Comparison of ENCODE assay signal across 9 cellular contexts in genomic region chr3:184259878-184260570, GRCh38. TPM values are rescaled to one million over a fixed set of nuclear protein-coding genes. Genes with fewer than 3 reads are reported as not detected.
DNase-seq lines count a peak whose midpoint lies in the region; ATAC-seq, FAIRE-seq and TF ChIP-seq lines count a peak whose summit lies in the region.
"Had no signal": no experiment of that assay in that cellular context is flagged by ENCODE, and none has a peak within 500 bp of the region (broad histone marks: within the 10 kb centered on the region; RNA-seq: fewer than 3 reads in every experiment).

No MANE protein-coding gene starts in this region.

- intact Hi-C loops in esophagus muscularis mucosa (cut with DNase I): loop anchor here (10.0 kb wide), 1 partner anchor 365 kb away; no protein-coding TSS in a partner anchor
- intact Hi-C loops in natural killer cell (cut with micrococcal nuclease): no loop called here

- H3K4me1 Mint-ChIP-seq in activated CD4-positive, alpha-beta memory T cell treated with anti-CD3 and anti-CD28 coated beads, Interleukin-2, amount 10 ng/mL, durations not matched to agents 7 days and 5 days: peaks cover 25% of the 10 kb centered on the region
- peaks cover 18 to 28% of the 10 kb centered on the region in 2 donors for H3K4me1 Mint-ChIP-seq in natural killer cell

- H3K4me1 ChIP-seq in DOHH2 (ENCODE audit: control insufficient read depth, low read length) (peaks cover 14% of the 10 kb centered on the region; the same call in 1 of the 2 replicates), esophagus muscularis mucosa (peaks cover 27 to 38% (median 35%) of the 10 kb centered on the region in 4 donors), small intestine (ENCODE audit: control insufficient read depth in 2 of 2, insufficient read depth in 1 of 2, low read depth in 1 of 2, low read length in 1 of 2) (peaks cover 0 to 11% of the 10 kb centered on the region in 2 donors)

- DNase-seq in Kasumi-1 (lab: John Stamatoyannopoulos, UW) (peak; percentile 35 to 45), esophagus muscularis mucosa (ENCODE audit: extremely low spot score) (no peak), natural killer cell (peak; percentile 53), small intestine (no peak), GDM1 (lab: John Stamatoyannopoulos, UW) (no peak)
- DNase-seq in activated CD4-positive, alpha-beta memory T cell treated with anti-CD3 and anti-CD28 coated beads, Interleukin-2, amount 10 ng/mL, durations not matched to agents 7 days and 5 days: peak; percentile 43

- H3K36me3 ChIP-seq in DOHH2 (ENCODE audit: control insufficient read depth, low read length) (no peaks in the 10 kb centered on the region), esophagus muscularis mucosa (peaks cover 0 to 8% (median 0%) of the 10 kb centered on the region in 4 donors), small intestine (ENCODE audit: control insufficient read depth in 2 of 2, insufficient read depth in 2 of 2, low read length in 2 of 2) (peaks cover 0 to 2% of the 10 kb centered on the region in 2 donors)

- FAIRE-seq in small intestine (lab: Jason Lieb, UNC): no peak

- H3K9me2 ChIP-seq in DOHH2 (replicated peaks; ENCODE audit: control insufficient read depth, low read length): no peaks in the 10 kb centered on the region

- H3K4me3 Mint-ChIP-seq in activated CD4-positive, alpha-beta memory T cell treated with anti-CD3 and anti-CD28 coated beads, Interleukin-2, amount 10 ng/mL, durations not matched to agents 7 days and 5 days: peak overlapping the region; percentile 62
- H3K4me3 Mint-ChIP-seq in natural killer cell: peak overlapping the region; percentile 86

- ATAC-seq in natural killer cell: peak; percentile 70 to 77 (median 71)
- no peak for ATAC-seq in HG02885 (IDR thresholded peaks at IDR 0.05; ENCODE audit: poor library complexity, unreplicated experiment)

- no peaks in the 10 kb centered on the region for H3K9me3 Mint-ChIP-seq in activated CD4-positive, alpha-beta memory T cell treated with anti-CD3 and anti-CD28 coated beads, Interleukin-2, amount 10 ng/mL, durations not matched to agents 7 days and 5 days
- H3K9me3 Mint-ChIP-seq in natural killer cell: no peaks in the 10 kb centered on the region

- H3K9me3 ChIP-seq in DOHH2 (ENCODE audit: control insufficient read depth, insufficient read depth, low read length) (no peaks in the 10 kb centered on the region), esophagus muscularis mucosa (no peaks in the 10 kb centered on the region), small intestine (ENCODE audit: control insufficient read depth, low read depth) (no peaks in the 10 kb centered on the region)

- peaks cover 5% of the 10 kb centered on the region for H3K36me3 Mint-ChIP-seq in activated CD4-positive, alpha-beta memory T cell treated with anti-CD3 and anti-CD28 coated beads, Interleukin-2, amount 10 ng/mL, durations not matched to agents 7 days and 5 days (ENCODE audit: low read depth)
- no peaks in the 10 kb centered on the region for H3K36me3 Mint-ChIP-seq in natural killer cell

- H3K4me2 ChIP-seq in DOHH2 (ENCODE audit: low read length): peak overlapping the region; percentile 61

- POLR2A ChIA-PET in activated CD4-positive, alpha-beta memory T cell treated with anti-CD3 and anti-CD28 coated beads, Interleukin-2, amount 10 ng/mL, durations not matched to agents 7 days and 5 days (lab: Charles Lee): interaction anchor here (1.0 to 2.7 kb wide), 3 partner anchors 10 to 375 kb away, joined by 3 to 10 read pairs (median 5); partner anchors contain the start of gene EEF1AKMT4

- no peaks in the 10 kb centered on the region for H4K20me1 ChIP-seq in DOHH2 (ENCODE audit: control insufficient read depth, insufficient read depth, low read depth, low read length)

- no peak for TF ChIP-seq CTCF in DOHH2 (IDR thresholded peaks at IDR 0.05; ENCODE audit: low read depth, low read length, poor library complexity, severe bottlenecking)
- no peak for TF ChIP-seq CTCF in esophagus muscularis mucosa (IDR thresholded peaks at IDR 0.05)
- TF ChIP-seq CTCF in natural killer cell (IDR thresholded peaks at IDR 0.05): no peak

- H3F3A ChIP-seq in DOHH2 (ENCODE audit: control insufficient read depth, insufficient read depth): no peaks in the 10 kb centered on the region; the same call in 1 of the 2 replicates

- 5% methylated on average over 23 of the region's 85 CpGs for WGBS in esophagus muscularis mucosa
- WGBS in small intestine, 3 donors: 1 to 2% (median 1%) methylated on average over 42 to 85 of the region's 85 CpGs

- TF ChIP-seq EP300 in esophagus muscularis mucosa (IDR thresholded peaks at IDR 0.05): no peak

- peaks cover 2% of the 10 kb centered on the region for H3K79me2 ChIP-seq in DOHH2 (ENCODE audit: control insufficient read depth, low read length)

- peaks cover 38% of the 10 kb centered on the region for H3K27me3 Mint-ChIP-seq in activated CD4-positive, alpha-beta memory T cell treated with anti-CD3 and anti-CD28 coated beads, Interleukin-2, amount 10 ng/mL, durations not matched to agents 7 days and 5 days
- H3K27me3 Mint-ChIP-seq in natural killer cell (ENCODE audit: low read depth in 2 of 2): peaks cover 0 to 13% of the 10 kb centered on the region in 2 donors

- no peak overlapping the region for H3K4me3 ChIP-seq in DOHH2 (ENCODE audit: low read length)
- H3K4me3 ChIP-seq in esophagus muscularis mucosa: peak overlapping the region; percentile 31 to 63 (median 50)
- H3K4me3 ChIP-seq in small intestine (ENCODE audit: low read depth in 1 of 2, low read length in 2 of 2): peak overlapping the region in 1 of 2 donors; percentile 14

- no peak overlapping the region for H3K27ac Mint-ChIP-seq in activated CD4-positive, alpha-beta memory T cell treated with anti-CD3 and anti-CD28 coated beads, Interleukin-2, amount 10 ng/mL, durations not matched to agents 7 days and 5 days
- H3K27ac Mint-ChIP-seq in natural killer cell: peak overlapping the region; percentile 43 to 77

- CTCF ChIA-PET in activated CD4-positive, alpha-beta memory T cell treated with anti-CD3 and anti-CD28 coated beads, Interleukin-2, amount 10 ng/mL, durations not matched to agents 7 days and 5 days (lab: Charles Lee): interaction anchor here (1.5 kb wide), 1 partner anchor 10 kb away, joined by 6 read pairs; the partner anchor contains the start of gene EEF1AKMT4

- no peak for TF ChIP-seq POLR2A in esophagus muscularis mucosa (IDR thresholded peaks at IDR 0.05; ENCODE audit: low read depth)

- H3K27me3 ChIP-seq in DOHH2 (ENCODE audit: control insufficient read depth, low read length): peaks cover 28% of the 10 kb centered on the region
- peaks cover 11 to 78% (median 46%) of the 10 kb centered on the region in 4 donors for H3K27me3 ChIP-seq in esophagus muscularis mucosa
- peaks cover 0 to 23% of the 10 kb centered on the region in 2 donors for H3K27me3 ChIP-seq in small intestine (ENCODE audit: control insufficient read depth in 2 of 2, insufficient read depth in 2 of 2, low read length in 2 of 2)

- H3K27ac ChIP-seq in DOHH2 (ENCODE audit: low read depth, low read length) (no peak overlapping the region), esophagus muscularis mucosa (replicated peaks in 1 of 4) (no peak overlapping the region), small intestine (ENCODE audit: low read depth in 1 of 2, low read length in 1 of 2) (no peak overlapping the region)

RNA-seq across cellular contexts. Expression of gene CAMK2N2, which starts 1.3 kb away (rescaled TPM):
- under 1 TPM in 1 of 2 experiments, not detected in 1; 0.23 TPM for total RNA-seq in activated CD4-positive, alpha-beta memory T cell treated with anti-CD3 and anti-CD28 coated beads, Interleukin-2, amount 10 ng/mL, durations not matched to agents 7 days and 5 days
- total RNA-seq in esophagus muscularis mucosa: not detected
- under 1 TPM in 2 of 3 donors, not detected in 1; 0.71 to 0.82 TPM for total RNA-seq in natural killer cell
- under 1 TPM in 1 of 3 donors, not detected in 2; 0.72 TPM for polyA plus RNA-seq in small intestine

RNA-seq across cellular contexts. Expression of gene EEF1AKMT4, which starts 10.6 kb away (rescaled TPM):
- total RNA-seq in activated CD4-positive, alpha-beta memory T cell treated with anti-CD3 and anti-CD28 coated beads, Interleukin-2, amount 10 ng/mL, durations not matched to agents 7 days and 5 days: 1 to 10 TPM; 3.1 to 3.8 TPM
- total RNA-seq in esophagus muscularis mucosa (1 to 10 TPM; 3.3 to 4.9 (median 3.7) TPM), natural killer cell (under 1 TPM; 0.73 to 0.80 (median 0.79) TPM)
- 1 to 10 TPM; 8.1 to 9.7 (median 8.1) TPM for polyA plus RNA-seq in small intestine

RNA-seq across cellular contexts. Expression of gene ALG3, which starts 11.3 kb away (rescaled TPM):
- 10 to 100 TPM; 33.3 to 35.3 TPM for total RNA-seq in activated CD4-positive, alpha-beta memory T cell treated with anti-CD3 and anti-CD28 coated beads, Interleukin-2, amount 10 ng/mL, durations not matched to agents 7 days and 5 days
- total RNA-seq in esophagus muscularis mucosa (10 to 100 TPM; 35.6 to 48.5 (median 39.8) TPM), natural killer cell (10 to 100 TPM; 18.4 to 21.8 (median 20.4) TPM)
- 10 to 100 TPM; 13.0 to 48.4 (median 16.2) TPM for polyA plus RNA-seq in small intestine

RNA-seq across cellular contexts. Expression of gene ECE2, which starts 15.8 kb away (rescaled TPM):
- not detected for total RNA-seq in activated CD4-positive, alpha-beta memory T cell treated with anti-CD3 and anti-CD28 coated beads, Interleukin-2, amount 10 ng/mL, durations not matched to agents 7 days and 5 days
- total RNA-seq in esophagus muscularis mucosa (under 1 TPM; 0.42 to 0.69 (median 0.56) TPM), natural killer cell (not detected)
- 1 to 10 TPM in 1 of 3 donors, not detected in 2; 2.1 TPM for polyA plus RNA-seq in small intestine
- total RNA-seq: renal cortical epithelial cell had no signal

RNA-seq across cellular contexts. Expression of gene VWA5B2, which starts 30.6 kb away (rescaled TPM):
- total RNA-seq in activated CD4-positive, alpha-beta memory T cell treated with anti-CD3 and anti-CD28 coated beads, Interleukin-2, amount 10 ng/mL, durations not matched to agents 7 days and 5 days: not detected
- under 1 TPM in 3 of 4 donors, not detected in 1; 0.17 to 0.33 (median 0.32) TPM for total RNA-seq in esophagus muscularis mucosa
- total RNA-seq in natural killer cell: under 1 TPM in 2 of 3 donors, not detected in 1; 0.14 to 0.23 TPM
- 1 to 10 TPM; 1.4 to 3.2 (median 1.8) TPM for polyA plus RNA-seq in small intestine

Comparison
In these comparisons a context has a peak if more than half of its experiments do, and no peak if none do; other contexts are left out.
1. DNase-seq: peak in Kasumi-1 (2 of 2), activated CD4-positive, alpha-beta memory T cell treated with anti-CD3 and anti-CD28 coated beads, Interleukin-2, amount 10 ng/mL, durations not matched to agents 7 days and 5 days (single experiment) and natural killer cell (single experiment); none in esophagus muscularis mucosa (single experiment), small intestine (single experiment) and GDM1 (single experiment).